In the genomic region with DNA sequence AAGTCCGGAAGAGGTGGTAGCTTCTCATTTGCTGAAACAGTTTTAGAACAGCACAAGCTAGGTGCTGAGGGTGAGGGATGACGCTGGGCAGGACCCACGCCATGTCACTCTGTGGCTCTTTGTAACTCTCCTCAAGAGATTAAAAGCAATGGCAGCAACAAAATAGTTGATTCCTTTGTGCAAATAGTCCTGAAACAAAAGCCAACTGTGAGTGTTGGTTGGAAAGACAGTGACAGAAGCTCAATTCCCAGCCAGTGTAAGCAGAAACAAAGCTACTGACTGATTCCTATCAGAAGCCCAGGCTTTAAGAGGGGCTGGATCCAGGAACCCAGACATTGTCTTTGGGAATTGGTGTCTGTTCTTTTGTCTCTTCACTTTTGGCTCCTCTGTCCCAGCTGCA, we compare ENCODE assay signal across 17 cellular contexts. TPM values are rescaled to one million over a fixed set of nuclear protein-coding genes. Genes with fewer than 3 reads are reported as not detected.
DNase-seq lines count a peak whose midpoint lies in the region; ATAC-seq and TF ChIP-seq lines count a peak whose summit lies in the region.
"Had no signal": no experiment of that assay in that cellular context is flagged by ENCODE, and none has a peak within 500 bp of the region (broad histone marks: within the 10 kb centered on the region; RNA-seq: fewer than 3 reads in every experiment).

No MANE protein-coding gene starts in this region.

- TF ChIP-seq POLR2A in sigmoid colon (IDR thresholded peaks at IDR 0.05), result no peak

- TF ChIP-seq CTCF in WTC11 (IDR thresholded peaks at IDR 0.05) (no peak), sigmoid colon (IDR thresholded peaks at IDR 0.05) (no peak), upper lobe of right lung (IDR thresholded peaks at IDR 0.05) (no peak), natural killer cell (IDR thresholded peaks at IDR 0.05) (no peak)

- H3K4me2 ChIP-seq in BLaER1, result peak overlapping the region; percentile 84

- H3K4me3 ChIP-seq in BLaER1, result no peak overlapping the region
- H3K4me3 ChIP-seq in sigmoid colon, result no peak overlapping the region
- no peak overlapping the region for H3K4me3 ChIP-seq in upper lobe of right lung

- H3K4me3 Mint-ChIP-seq in WTC11, result no peak overlapping the region
- H3K4me3 Mint-ChIP-seq in natural killer cell, result no peak overlapping the region
- H3K4me3 Mint-ChIP-seq: CD4-positive, CD25-positive, alpha-beta regulatory T cell; HFFc6 had no signal

- ATAC-seq in WTC11 (no peak), upper lobe of right lung (no peak), HG02981 (IDR thresholded peaks at IDR 0.05; ENCODE audit: unreplicated experiment) (no peak), GM18511 (IDR thresholded peaks at IDR 0.05; ENCODE audit: unreplicated experiment) (no peak), natural killer cell (no peak)
- ATAC-seq: HepG2 had no signal

- no peak overlapping the region for H3K27ac ChIP-seq in BLaER1
- H3K27ac ChIP-seq in sigmoid colon, result peak overlapping the region in 3 of 4 donors; percentile 36 to 60 (median 48)
- no peak overlapping the region for H3K27ac ChIP-seq in upper lobe of right lung

- H4K20me1 ChIP-seq in BLaER1, result no peaks in the 10 kb centered on the region

- H3K9me3 ChIP-seq in BLaER1, result no peaks in the 10 kb centered on the region
- H3K9me3 ChIP-seq in sigmoid colon, result no peaks in the 10 kb centered on the region
- H3K9me3 ChIP-seq in upper lobe of right lung, result no peaks in the 10 kb centered on the region

- POLR2A ChIA-PET in WTC11 (lab: Charles Lee), result no interaction called here

- H3K27ac Mint-ChIP-seq in WTC11 (0 out of 2 replicates have a peak overlapping the region, but pooled peaks have one; percentile 15), natural killer cell (no peak overlapping the region)
- H3K27ac Mint-ChIP-seq: CD4-positive, CD25-positive, alpha-beta regulatory T cell; HFFc6 had no signal

- H3K9me3 Mint-ChIP-seq in WTC11 (no peaks in the 10 kb centered on the region), natural killer cell (no peaks in the 10 kb centered on the region)
- H3K9me3 Mint-ChIP-seq: CD4-positive, CD25-positive, alpha-beta regulatory T cell; HFFc6 had no signal

- no peak for DNase-seq in WTC11 (ENCODE audit: low spot score)
- DNase-seq in medulla oblongata (ENCODE audit: extremely low spot score), result peak; percentile 60
- DNase-seq in sigmoid colon, result no peak
- no peak for DNase-seq in upper lobe of right lung
- no peak for DNase-seq in natural killer cell
- DNase-seq: CD4-positive, CD25-positive, alpha-beta regulatory T cell; HFFc6; NCI-H1092; NCI-H146; NCI-H2081; NCI-H2227 treated with DMSO at 0.1 percent for 48 hours; NCI-H524 had no signal

- no peak for TF ChIP-seq EP300 in sigmoid colon (IDR thresholded peaks at IDR 0.05)

- no peaks in the 10 kb centered on the region for H3K27me3 Mint-ChIP-seq in WTC11 (ENCODE audit: low read depth)
- H3K27me3 Mint-ChIP-seq in natural killer cell (ENCODE audit: low read depth in 2 of 2), result no peaks in the 10 kb centered on the region
- H3K27me3 Mint-ChIP-seq: CD4-positive, CD25-positive, alpha-beta regulatory T cell had no signal

- H3K27me3 ChIP-seq in BLaER1, result no peaks in the 10 kb centered on the region
- H3K27me3 ChIP-seq in sigmoid colon, result no peaks in the 10 kb centered on the region
- no peaks in the 10 kb centered on the region for H3K27me3 ChIP-seq in upper lobe of right lung

- CTCF ChIA-PET in WTC11 (lab: Charles Lee), result interaction anchor here (1.2 to 2.2 kb wide), 2 partner anchors 39 to 75 kb away, joined by 3 to 11 read pairs; no protein-coding TSS in a partner anchor

- H3K36me3 Mint-ChIP-seq in WTC11, result no peaks in the 10 kb centered on the region
- H3K36me3 Mint-ChIP-seq in natural killer cell, result no peaks in the 10 kb centered on the region
- H3K36me3 Mint-ChIP-seq: CD4-positive, CD25-positive, alpha-beta regulatory T cell had no signal

- H3K36me3 ChIP-seq in BLaER1, result no peaks in the 10 kb centered on the region
- no peaks in the 10 kb centered on the region for H3K36me3 ChIP-seq in sigmoid colon
- H3K36me3 ChIP-seq in upper lobe of right lung, result peaks cover 7% of the 10 kb centered on the region

- WGBS in sigmoid colon, 2 donors, result 94 to 97% methylated on average over 3 of the region's 3 CpGs

- H3K4me1 Mint-ChIP-seq in WTC11, result no peaks in the 10 kb centered on the region
- H3K4me1 Mint-ChIP-seq in natural killer cell, result no peaks in the 10 kb centered on the region
- H3K4me1 Mint-ChIP-seq: CD4-positive, CD25-positive, alpha-beta regulatory T cell had no signal

- intact Hi-C loops in sigmoid colon (cut with DNase I) (no loop called here), upper lobe of right lung (cut with DNase I) (no loop called here), natural killer cell (cut with micrococcal nuclease) (no loop called here)

- H3K4me1 ChIP-seq in BLaER1 (peaks cover 79% of the 10 kb centered on the region), sigmoid colon (peaks cover 0 to 62% (median 44%) of the 10 kb centered on the region in 4 donors), upper lobe of right lung (no peaks in the 10 kb centered on the region)

- 0 out of 2 replicates have a peak overlapping the region, but pooled peaks have one; percentile 56 for H3K9ac ChIP-seq in BLaER1

TF ChIP-seq in WTC11, 78 proteins besides CTCF, POLR2A, EP300 and RAD21:
- TF ChIP-seq ZNF425 (CRISPR knock-in tag; conservative IDR thresholded peaks at IDR 0.05), result no peak
- no peak for TF ChIP-seq FOXP1 (CRISPR knock-in tag; IDR thresholded peaks at IDR 0.05; ENCODE audit: borderline replicate concordance)
- TF ChIP-seq MYBL2 (CRISPR knock-in tag; IDR thresholded peaks at IDR 0.05), result no peak
- TF ChIP-seq SMAD3 (CRISPR knock-in tag; IDR thresholded peaks at IDR 0.05; ENCODE audit: borderline replicate concordance), result no peak
- no peak for TF ChIP-seq PRRX2 (CRISPR knock-in tag; IDR thresholded peaks at IDR 0.05)
- TF ChIP-seq E2F1 (CRISPR knock-in tag; IDR thresholded peaks at IDR 0.05), result no peak
- TF ChIP-seq, protein P1, sequence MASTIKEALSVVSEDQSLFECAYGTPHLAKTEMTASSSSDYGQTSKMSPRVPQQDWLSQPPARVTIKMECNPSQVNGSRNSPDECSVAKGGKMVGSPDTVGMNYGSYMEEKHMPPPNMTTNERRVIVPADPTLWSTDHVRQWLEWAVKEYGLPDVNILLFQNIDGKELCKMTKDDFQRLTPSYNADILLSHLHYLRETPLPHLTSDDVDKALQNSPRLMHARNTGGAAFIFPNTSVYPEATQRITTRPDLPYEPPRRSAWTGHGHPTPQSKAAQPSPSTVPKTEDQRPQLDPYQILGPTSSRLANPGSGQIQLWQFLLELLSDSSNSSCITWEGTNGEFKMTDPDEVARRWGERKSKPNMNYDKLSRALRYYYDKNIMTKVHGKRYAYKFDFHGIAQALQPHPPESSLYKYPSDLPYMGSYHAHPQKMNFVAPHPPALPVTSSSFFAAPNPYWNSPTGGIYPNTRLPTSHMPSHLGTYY (CRISPR knock-in tag; IDR thresholded peaks at IDR 0.05), result no peak
- TF ChIP-seq IRF1 (CRISPR knock-in tag; IDR thresholded peaks at IDR 0.05), result no peak
- TF ChIP-seq, protein P2, sequence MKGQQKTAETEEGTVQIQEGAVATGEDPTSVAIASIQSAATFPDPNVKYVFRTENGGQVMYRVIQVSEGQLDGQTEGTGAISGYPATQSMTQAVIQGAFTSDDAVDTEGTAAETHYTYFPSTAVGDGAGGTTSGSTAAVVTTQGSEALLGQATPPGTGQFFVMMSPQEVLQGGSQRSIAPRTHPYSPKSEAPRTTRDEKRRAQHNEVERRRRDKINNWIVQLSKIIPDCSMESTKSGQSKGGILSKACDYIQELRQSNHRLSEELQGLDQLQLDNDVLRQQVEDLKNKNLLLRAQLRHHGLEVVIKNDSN (CRISPR knock-in tag; IDR thresholded peaks at IDR 0.05), result no peak
- no peak for TF ChIP-seq EMX1 (CRISPR knock-in tag; IDR thresholded peaks at IDR 0.05)
- TF ChIP-seq RELA (CRISPR knock-in tag; IDR thresholded peaks at IDR 0.05; ENCODE audit: borderline replicate concordance), result no peak

RNA-seq across cellular contexts. Expression of gene AQP1, which starts 47.5 kb away (rescaled TPM):
- total RNA-seq in WTC11 (2021), result 0.81 to 1.4 TPM (median 1.1 TPM) in 3 replicates
- 100 to 1,000 TPM in 3 of 4 donors, 10 to 100 TPM in 1; 66.0 to 191 (median 146) TPM for total RNA-seq in sigmoid colon
- polyA plus RNA-seq in sigmoid colon, result 10 to 100 TPM in 1 of 3 donors, 1 to 10 TPM in 2; 3.7 to 41.8 (median 7.8) TPM
- 1,132 TPM for total RNA-seq in upper lobe of right lung
- 1 to 10 TPM in 1 of 3 donors, under 1 TPM in 1, not detected in 1; 0.50 to 1.4 TPM for total RNA-seq in natural killer cell
- total RNA-seq: HepG2, MCF 10A had no signal
- polyA plus RNA-seq: CD4-positive, CD25-positive, alpha-beta regulatory T cell; HepG2 had no signal

Comparison
In these comparisons a context has a peak if more than half of its experiments do, and no peak if none do; other contexts are left out.
1. H3K27ac ChIP-seq: peak in sigmoid colon (3 of 4); none in BLaER1 (single experiment) and upper lobe of right lung (single experiment).
2. RNA of gene AQP1, which starts 47.5 kb away (total RNA-seq): 1,132 TPM in upper lobe of right lung (single experiment) and 66.0 to 191 TPM in sigmoid colon; 0.81 to 1.4 TPM in WTC11 and 0.50 to 1.4 TPM in natural killer cell; every median in the first group is over 10 times any median in the second.